In genomic region chr1:111448918-111449702, GRCh38 we compare ENCODE assay signal across 1 cellular context.
TF ChIP-seq lines count a peak whose summit lies in the region.

A gene with protein sequence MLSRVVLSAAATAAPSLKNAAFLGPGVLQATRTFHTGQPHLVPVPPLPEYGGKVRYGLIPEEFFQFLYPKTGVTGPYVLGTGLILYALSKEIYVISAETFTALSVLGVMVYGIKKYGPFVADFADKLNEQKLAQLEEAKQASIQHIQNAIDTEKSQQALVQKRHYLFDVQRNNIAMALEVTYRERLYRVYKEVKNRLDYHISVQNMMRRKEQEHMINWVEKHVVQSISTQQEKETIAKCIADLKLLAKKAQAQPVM (plus strand): TSS chr1:111449464. CDS start chr1:111449542, 78 bp downstream.
TSS of gene WDR77 (minus strand) at chr1:111449256. CDS start at chr1:111449169, 87 bp downstream.

TF ChIP-seq in K562, 482 proteins besides CTCF, POLR2A, EP300 and RAD21 (continued from another document and continues in another):
- TF ChIP-seq ZNF655 (CRISPR knock-in tag; IDR thresholded peaks at IDR 0.05), result no peak
- TF ChIP-seq, protein P1, sequence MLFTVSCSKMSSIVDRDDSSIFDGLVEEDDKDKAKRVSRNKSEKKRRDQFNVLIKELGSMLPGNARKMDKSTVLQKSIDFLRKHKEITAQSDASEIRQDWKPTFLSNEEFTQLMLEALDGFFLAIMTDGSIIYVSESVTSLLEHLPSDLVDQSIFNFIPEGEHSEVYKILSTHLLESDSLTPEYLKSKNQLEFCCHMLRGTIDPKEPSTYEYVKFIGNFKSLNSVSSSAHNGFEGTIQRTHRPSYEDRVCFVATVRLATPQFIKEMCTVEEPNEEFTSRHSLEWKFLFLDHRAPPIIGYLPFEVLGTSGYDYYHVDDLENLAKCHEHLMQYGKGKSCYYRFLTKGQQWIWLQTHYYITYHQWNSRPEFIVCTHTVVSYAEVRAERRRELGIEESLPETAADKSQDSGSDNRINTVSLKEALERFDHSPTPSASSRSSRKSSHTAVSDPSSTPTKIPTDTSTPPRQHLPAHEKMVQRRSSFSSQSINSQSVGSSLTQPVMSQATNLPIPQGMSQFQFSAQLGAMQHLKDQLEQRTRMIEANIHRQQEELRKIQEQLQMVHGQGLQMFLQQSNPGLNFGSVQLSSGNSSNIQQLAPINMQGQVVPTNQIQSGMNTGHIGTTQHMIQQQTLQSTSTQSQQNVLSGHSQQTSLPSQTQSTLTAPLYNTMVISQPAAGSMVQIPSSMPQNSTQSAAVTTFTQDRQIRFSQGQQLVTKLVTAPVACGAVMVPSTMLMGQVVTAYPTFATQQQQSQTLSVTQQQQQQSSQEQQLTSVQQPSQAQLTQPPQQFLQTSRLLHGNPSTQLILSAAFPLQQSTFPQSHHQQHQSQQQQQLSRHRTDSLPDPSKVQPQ (CRISPR knock-in tag; IDR thresholded peaks at IDR 0.05; ENCODE audit: borderline replicate concordance), result no peak
- no peak for TF ChIP-seq NCOA1 (IDR thresholded peaks at IDR 0.05; ENCODE audit: low read depth)
- TF ChIP-seq TBP (optimal IDR thresholded peaks at IDR 0.05; ENCODE audit: low read depth, low read length), result peak; percentile 87
- TF ChIP-seq SMC3 (conservative IDR thresholded peaks at IDR 0.05; ENCODE audit: insufficient read depth, low read depth, low read length), result no peak
- no peak for TF ChIP-seq KDM1A (IDR thresholded peaks at IDR 0.05)
- TF ChIP-seq STAG1 (CRISPR knock-in tag; IDR thresholded peaks at IDR 0.05; ENCODE audit: borderline replicate concordance), result no peak
- no peak for TF ChIP-seq ZNF41 (CRISPR knock-in tag; conservative IDR thresholded peaks at IDR 0.05)
- peak; percentile 86 for TF ChIP-seq POLR2AphosphoS5 (IDR thresholded peaks at IDR 0.05; ENCODE audit: control insufficient read depth, insufficient read depth, low read depth, low read length)
- 0 out of 2 replicates have a peak, but pooled peaks have one; percentile 21 for TF ChIP-seq SREBF1 (IDR thresholded peaks at IDR 0.05; ENCODE audit: borderline replicate concordance, low read depth, low read length)
- TF ChIP-seq SAFB (IDR thresholded peaks at IDR 0.05; ENCODE audit: borderline replicate concordance, low read depth, low read length), result no peak
- no peak for TF ChIP-seq RFX7 (CRISPR knock-in tag; IDR thresholded peaks at IDR 0.05)
- TF ChIP-seq MEIS2 (IDR thresholded peaks at IDR 0.05; ENCODE audit: partially characterized antibody), result peak; percentile 32
- TF ChIP-seq NEUROD1 (IDR thresholded peaks at IDR 0.05; ENCODE audit: borderline replicate concordance, low read depth, low read length, partially characterized antibody), result peak; percentile 82
- TF ChIP-seq NFIX (CRISPR knock-in tag; IDR thresholded peaks at IDR 0.05; ENCODE audit: low read depth), result no peak
- TF ChIP-seq NFYB (IDR thresholded peaks at IDR 0.05; ENCODE audit: extremely low read depth, insufficient read length), result peak; percentile 14
- TF ChIP-seq YY1 (IDR thresholded peaks at IDR 0.05; ENCODE audit: borderline replicate concordance in 1 of 3, control insufficient read depth in 1 of 3, extremely low read depth in 1 of 3, insufficient read depth in 3 of 3, insufficient read length in 1 of 3, insufficient replicate concordance in 2 of 3, low read depth in 1 of 3, low read length in 2 of 3), result peak; percentile 88 to 98 (median 89)
- TF ChIP-seq GTF2A2 (tag; IDR thresholded peaks at IDR 0.05), result no peak
- no peak for TF ChIP-seq SMARCC2 (IDR thresholded peaks at IDR 0.05; ENCODE audit: low read depth)
- peak; percentile 71 for TF ChIP-seq PML (IDR thresholded peaks at IDR 0.05; ENCODE audit: low read length)
- no peak; the same call in 1 of the 2 replicates for TF ChIP-seq ATF6 (CRISPR knock-in tag; IDR thresholded peaks at IDR 0.05)
- TF ChIP-seq ZNF79 (CRISPR knock-in tag; IDR thresholded peaks at IDR 0.05; ENCODE audit: low read depth), result no peak
- TF ChIP-seq PTTG1 (tag; IDR thresholded peaks at IDR 0.05; ENCODE audit: low read depth), result no peak
- no peak for TF ChIP-seq TGIF2 (CRISPR knock-in tag; IDR thresholded peaks at IDR 0.05)
- TF ChIP-seq GABPB1 (CRISPR knock-in tag; IDR thresholded peaks at IDR 0.05), result no peak
- no peak for TF ChIP-seq ZNF740 (CRISPR knock-in tag; IDR thresholded peaks at IDR 0.05)
- TF ChIP-seq ZNF740 (tag; IDR thresholded peaks at IDR 0.05), result no peak
- TF ChIP-seq PYGO2 (tag; IDR thresholded peaks at IDR 0.05), result no peak
- TF ChIP-seq MCM3 (IDR thresholded peaks at IDR 0.05), result no peak
- TF ChIP-seq OTX1 (CRISPR knock-in tag; IDR thresholded peaks at IDR 0.05), result peak; percentile 78
- 0 out of 2 replicates have a peak, but pooled peaks have one; percentile 61 for TF ChIP-seq CBX1 (IDR thresholded peaks at IDR 0.05; ENCODE audit: low read depth)
- TF ChIP-seq HEY1 (CRISPR knock-in tag; IDR thresholded peaks at IDR 0.05; ENCODE audit: borderline replicate concordance), result no peak
- TF ChIP-seq, protein P2, sequence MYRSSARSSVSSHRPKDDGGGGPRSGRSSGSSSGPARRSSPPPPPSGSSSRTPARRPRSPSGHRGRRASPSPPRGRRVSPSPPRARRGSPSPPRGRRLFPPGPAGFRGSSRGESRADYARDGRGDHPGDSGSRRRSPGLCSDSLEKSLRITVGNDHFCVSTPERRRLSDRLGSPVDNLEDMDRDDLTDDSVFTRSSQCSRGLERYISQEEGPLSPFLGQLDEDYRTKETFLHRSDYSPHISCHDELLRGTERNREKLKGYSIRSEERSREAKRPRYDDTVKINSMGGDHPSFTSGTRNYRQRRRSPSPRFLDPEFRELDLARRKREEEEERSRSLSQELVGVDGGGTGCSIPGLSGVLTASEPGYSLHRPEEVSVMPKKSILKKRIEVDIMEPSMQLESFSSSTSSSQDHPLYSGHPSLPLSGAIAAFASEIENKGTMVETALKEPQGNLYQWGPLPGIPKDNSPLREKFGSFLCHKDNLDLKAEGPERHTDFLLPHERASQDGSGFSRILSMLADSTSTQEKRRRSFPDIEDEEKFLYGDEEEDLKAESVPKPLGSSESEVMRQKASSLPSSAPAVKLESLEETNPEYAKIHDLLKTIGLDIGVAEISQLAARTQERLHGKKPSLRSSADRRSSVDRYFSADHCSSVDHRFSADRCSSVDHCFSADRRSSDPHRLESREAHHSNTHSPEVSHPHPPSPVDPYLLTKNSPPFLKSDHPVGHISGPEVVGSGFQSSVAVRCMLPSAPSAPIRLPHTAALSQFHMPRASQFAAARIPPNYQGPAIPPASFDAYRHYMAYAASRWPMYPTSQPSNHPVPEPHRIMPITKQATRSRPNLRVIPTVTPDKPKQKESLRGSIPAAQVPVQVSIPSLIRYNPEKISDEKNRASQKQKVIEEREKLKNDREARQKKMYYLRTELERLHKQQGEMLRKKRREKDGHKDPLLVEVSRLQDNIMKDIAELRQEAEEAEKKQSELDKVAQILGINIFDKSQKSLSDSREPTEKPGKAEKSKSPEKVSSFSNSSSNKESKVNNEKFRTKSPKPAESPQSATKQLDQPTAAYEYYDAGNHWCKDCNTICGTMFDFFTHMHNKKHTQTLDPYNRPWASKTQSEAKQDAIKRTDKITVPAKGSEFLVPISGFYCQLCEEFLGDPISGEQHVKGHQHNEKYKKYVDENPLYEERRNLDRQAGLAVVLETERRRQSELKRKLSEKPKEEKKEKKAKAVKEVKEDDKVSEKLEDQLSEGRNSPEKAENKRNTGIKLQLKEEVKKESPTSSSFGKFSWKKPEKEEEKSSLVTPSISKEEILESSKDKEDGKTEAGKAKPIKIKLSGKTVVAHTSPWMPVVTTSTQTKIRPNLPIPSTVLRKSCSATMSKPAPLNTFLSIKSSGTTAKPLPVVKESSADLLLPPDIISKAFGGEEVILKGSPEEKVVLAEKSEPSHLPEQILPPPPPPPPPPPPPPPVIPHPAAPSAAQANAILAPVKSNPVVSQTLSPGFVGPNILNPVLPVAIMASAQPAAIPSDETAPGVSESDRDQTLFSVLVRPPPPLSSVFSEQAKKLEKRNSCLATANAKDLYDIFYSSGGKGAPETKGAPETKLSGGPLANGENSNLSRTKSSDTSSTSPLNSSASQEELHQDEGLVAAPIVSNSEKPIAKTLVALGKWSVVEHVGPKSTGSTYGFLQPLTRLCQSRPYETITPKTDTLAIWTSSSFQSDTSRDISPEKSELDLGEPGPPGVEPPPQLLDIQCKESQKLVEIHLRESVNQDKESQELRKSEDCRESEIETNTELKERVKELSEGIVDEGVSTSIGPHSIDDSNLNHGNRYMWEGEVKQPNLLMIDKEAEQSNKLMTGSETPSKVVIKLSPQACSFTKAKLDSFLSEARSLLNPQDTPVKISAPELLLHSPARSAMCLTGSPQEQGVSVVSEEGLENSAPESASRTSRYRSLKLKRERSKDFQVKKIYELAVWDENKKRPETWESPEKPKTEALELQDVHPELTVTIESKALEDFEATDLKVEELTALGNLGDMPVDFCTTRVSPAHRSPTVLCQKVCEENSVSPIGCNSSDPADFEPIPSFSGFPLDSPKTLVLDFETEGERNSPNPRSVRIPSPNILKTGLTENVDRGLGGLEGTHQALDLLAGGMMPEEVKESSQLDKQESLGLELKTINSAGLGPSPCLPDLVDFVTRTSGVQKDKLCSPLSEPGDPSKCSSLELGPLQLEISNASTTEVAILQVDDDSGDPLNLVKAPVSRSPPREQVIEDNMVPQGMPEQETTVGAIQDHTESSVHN (IDR thresholded peaks at IDR 0.05; ENCODE audit: borderline replicate concordance in 1 of 2, low read depth in 1 of 2), result no peak
- TF ChIP-seq ELF4 (CRISPR knock-in tag; IDR thresholded peaks at IDR 0.05), result no peak
- no peak for TF ChIP-seq ZNF12 (CRISPR knock-in tag; IDR thresholded peaks at IDR 0.05)
- TF ChIP-seq ZKSCAN1 (IDR thresholded peaks at IDR 0.05; ENCODE audit: low read depth, low read length), result no peak
- no peak for TF ChIP-seq MYNN (IDR thresholded peaks at IDR 0.05)
- no peak for TF ChIP-seq MYNN (CRISPR knock-in tag; IDR thresholded peaks at IDR 0.05)
- TF ChIP-seq, protein P3, sequence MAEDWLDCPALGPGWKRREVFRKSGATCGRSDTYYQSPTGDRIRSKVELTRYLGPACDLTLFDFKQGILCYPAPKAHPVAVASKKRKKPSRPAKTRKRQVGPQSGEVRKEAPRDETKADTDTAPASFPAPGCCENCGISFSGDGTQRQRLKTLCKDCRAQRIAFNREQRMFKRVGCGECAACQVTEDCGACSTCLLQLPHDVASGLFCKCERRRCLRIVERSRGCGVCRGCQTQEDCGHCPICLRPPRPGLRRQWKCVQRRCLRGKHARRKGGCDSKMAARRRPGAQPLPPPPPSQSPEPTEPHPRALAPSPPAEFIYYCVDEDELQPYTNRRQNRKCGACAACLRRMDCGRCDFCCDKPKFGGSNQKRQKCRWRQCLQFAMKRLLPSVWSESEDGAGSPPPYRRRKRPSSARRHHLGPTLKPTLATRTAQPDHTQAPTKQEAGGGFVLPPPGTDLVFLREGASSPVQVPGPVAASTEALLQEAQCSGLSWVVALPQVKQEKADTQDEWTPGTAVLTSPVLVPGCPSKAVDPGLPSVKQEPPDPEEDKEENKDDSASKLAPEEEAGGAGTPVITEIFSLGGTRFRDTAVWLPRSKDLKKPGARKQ (CRISPR knock-in tag; IDR thresholded peaks at IDR 0.05), result no peak
- TF ChIP-seq, protein P4, sequence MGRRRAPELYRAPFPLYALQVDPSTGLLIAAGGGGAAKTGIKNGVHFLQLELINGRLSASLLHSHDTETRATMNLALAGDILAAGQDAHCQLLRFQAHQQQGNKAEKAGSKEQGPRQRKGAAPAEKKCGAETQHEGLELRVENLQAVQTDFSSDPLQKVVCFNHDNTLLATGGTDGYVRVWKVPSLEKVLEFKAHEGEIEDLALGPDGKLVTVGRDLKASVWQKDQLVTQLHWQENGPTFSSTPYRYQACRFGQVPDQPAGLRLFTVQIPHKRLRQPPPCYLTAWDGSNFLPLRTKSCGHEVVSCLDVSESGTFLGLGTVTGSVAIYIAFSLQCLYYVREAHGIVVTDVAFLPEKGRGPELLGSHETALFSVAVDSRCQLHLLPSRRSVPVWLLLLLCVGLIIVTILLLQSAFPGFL (CRISPR knock-in tag; IDR thresholded peaks at IDR 0.05), result 0 out of 2 replicates have a peak, but pooled peaks have one; percentile 51
- TF ChIP-seq YBX1 (IDR thresholded peaks at IDR 0.05), result no peak
- TF ChIP-seq HIVEP1 (CRISPR knock-in tag; IDR thresholded peaks at IDR 0.05), result no peak
- TF ChIP-seq TEAD2 (tag; IDR thresholded peaks at IDR 0.05), result no peak
- peak; percentile 76 for TF ChIP-seq ZFX (CRISPR knock-in tag; IDR thresholded peaks at IDR 0.05)
- no peak for TF ChIP-seq PHF21A (IDR thresholded peaks at IDR 0.05; ENCODE audit: borderline replicate concordance, low read depth)
- TF ChIP-seq HMG20A (CRISPR knock-in tag; conservative IDR thresholded peaks at IDR 0.05), result no peak
